ENCODE assay signal across 20 cellular contexts in the genomic region with DNA sequence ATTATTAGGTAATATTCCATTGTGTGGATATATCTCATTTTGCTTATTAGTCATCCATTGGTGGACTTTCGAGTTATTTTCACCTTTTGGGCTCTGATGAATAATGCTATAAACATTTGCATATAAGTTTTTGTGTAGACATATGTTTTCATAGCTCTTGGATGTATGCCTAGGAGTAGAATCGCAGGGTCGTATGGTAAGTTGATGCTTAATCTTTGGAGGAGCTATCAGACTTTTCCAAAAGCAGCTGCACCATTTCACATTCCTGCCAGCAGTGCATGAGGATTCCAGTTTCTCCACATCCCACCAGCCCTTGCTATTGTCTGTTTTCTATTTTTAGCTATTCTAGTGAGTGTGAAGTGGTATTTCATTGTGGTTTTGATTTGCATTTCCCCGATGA.
DNase-seq lines count a peak whose midpoint lies in the region; ATAC-seq, FAIRE-seq and TF ChIP-seq lines count a peak whose summit lies in the region.
"Had no signal": no experiment of that assay in that cellular context is flagged by ENCODE, and none has a peak within 500 bp of the region (broad histone marks: within the 10 kb centered on the region; RNA-seq: fewer than 3 reads in every experiment).

No MANE protein-coding gene starts in this region.

- FAIRE-seq in astrocyte (lab: Jason Lieb, UNC), result peak; percentile 55
- FAIRE-seq: A204.1, pancreas, TTC549 had no signal

- H3K27me3 ChIP-seq in breast epithelium (no peaks in the 10 kb centered on the region), astrocyte (ENCODE audit: insufficient read depth, low read length) (no peaks in the 10 kb centered on the region), foreskin keratinocyte (no peaks in the 10 kb centered on the region), Karpas-422 (ENCODE audit: low read length) (no peaks in the 10 kb centered on the region)
- H3K27me3 ChIP-seq: heart left ventricle, pancreas, upper lobe of left lung had no signal

- H3K4me3 Mint-ChIP-seq in MCF 10A (ENCODE audit: unreplicated experiment) (no peak overlapping the region), astrocyte (ENCODE audit: unreplicated experiment) (no peak overlapping the region), type B pancreatic cell (no peak overlapping the region)
- H3K4me3 Mint-ChIP-seq: activated naive CD8-positive, alpha-beta T cell treated with anti-CD3 and anti-CD28 coated beads for 36 hours had no signal

- TF ChIP-seq CTCF in MCF 10A (IDR thresholded peaks at IDR 0.05; ENCODE audit: unreplicated experiment), result no peak
- TF ChIP-seq CTCF in breast epithelium (IDR thresholded peaks at IDR 0.05), result no peak
- peak; percentile 60 for TF ChIP-seq CTCF in astrocyte (IDR thresholded peaks at IDR 0.05; ENCODE audit: insufficient read depth, low read depth, low read length)
- peak; percentile 34 for TF ChIP-seq CTCF in foreskin keratinocyte (conservative IDR thresholded peaks at IDR 0.05)
- TF ChIP-seq CTCF in type B pancreatic cell (conservative IDR thresholded peaks at IDR 0.05), result peak; percentile 43

- H3K4me1 Mint-ChIP-seq in MCF 10A (ENCODE audit: insufficient read depth, unreplicated experiment) (peaks cover 6% of the 10 kb centered on the region), astrocyte (ENCODE audit: low read depth, unreplicated experiment) (peaks cover 22% of the 10 kb centered on the region), type B pancreatic cell (ENCODE audit: unreplicated experiment) (peaks cover 11% of the 10 kb centered on the region)

- intact Hi-C loops in MCF 10A (cut with micrococcal nuclease) (no loop called here), breast epithelium (cut with DNase I; ENCODE audit: low total_unique reads) (no loop called here)

- H3K36me3 ChIP-seq in breast epithelium (no peaks in the 10 kb centered on the region), astrocyte (ENCODE audit: insufficient read depth, low read length) (no peaks in the 10 kb centered on the region), Karpas-422 (ENCODE audit: insufficient read depth, low read length) (no peaks in the 10 kb centered on the region)
- H3K36me3 ChIP-seq: pancreas had no signal

- H3K27ac ChIP-seq in breast epithelium (no peak overlapping the region), astrocyte (ENCODE audit: low read depth, low read length) (no peak overlapping the region), foreskin keratinocyte (no peak overlapping the region), Karpas-422 (ENCODE audit: low read length) (no peak overlapping the region)
- H3K27ac ChIP-seq: heart left ventricle, pancreas, upper lobe of left lung had no signal

- POLR2A ChIA-PET in MCF 10A (lab: Yijun Ruan, JAX), result no interaction called here

- H3K36me3 Mint-ChIP-seq in MCF 10A (ENCODE audit: insufficient read depth, unreplicated experiment), result no peaks in the 10 kb centered on the region
- peaks cover 8% of the 10 kb centered on the region for H3K36me3 Mint-ChIP-seq in astrocyte (ENCODE audit: low read depth, unreplicated experiment)
- H3K36me3 Mint-ChIP-seq in type B pancreatic cell, result no peaks in the 10 kb centered on the region
- H3K36me3 Mint-ChIP-seq: activated naive CD8-positive, alpha-beta T cell treated with anti-CD3 and anti-CD28 coated beads for 36 hours had no signal

- TF ChIP-seq POLR2A in breast epithelium (IDR thresholded peaks at IDR 0.05), result no peak

- CTCF ChIA-PET in MCF 10A (lab: Yijun Ruan, JAX), result interaction anchor here (0.6 to 2.6 kb wide), 3 partner anchors 14 to 1068 kb away, joined by 3 to 15 read pairs (median 3); no protein-coding TSS in a partner anchor

- H3K27me3 Mint-ChIP-seq in MCF 10A (ENCODE audit: insufficient read depth, unreplicated experiment) (no peaks in the 10 kb centered on the region), astrocyte (ENCODE audit: low read depth, unreplicated experiment) (no peaks in the 10 kb centered on the region), type B pancreatic cell (no peaks in the 10 kb centered on the region)
- H3K27me3 Mint-ChIP-seq: activated naive CD8-positive, alpha-beta T cell treated with anti-CD3 and anti-CD28 coated beads for 36 hours had no signal

- no peak overlapping the region for H3K4me3 ChIP-seq in breast epithelium
- H3K4me3 ChIP-seq in astrocyte (ENCODE audit: insufficient read depth, low read depth, low read length), result no peak overlapping the region
- H3K4me3 ChIP-seq in Karpas-422 (ENCODE audit: low read length), result no peak overlapping the region
- H3K4me3 ChIP-seq: heart left ventricle, lung, pancreas, upper lobe of left lung had no signal

- H3K79me2 ChIP-seq in astrocyte (ENCODE audit: insufficient read depth, low read length) (no peaks in the 10 kb centered on the region), Karpas-422 (ENCODE audit: low read length) (no peaks in the 10 kb centered on the region)

- H4K20me1 ChIP-seq in astrocyte (ENCODE audit: insufficient read depth, low read length), result peaks cover 4% of the 10 kb centered on the region
- H4K20me1 ChIP-seq in Karpas-422 (ENCODE audit: insufficient read depth, low read depth, low read length), result no peaks in the 10 kb centered on the region

- H3K9me2 ChIP-seq in Karpas-422 (replicated peaks; ENCODE audit: insufficient read depth, low read length), result no peaks in the 10 kb centered on the region

- H2AFZ ChIP-seq in astrocyte (ENCODE audit: low read depth, low read length) (no peak overlapping the region), Karpas-422 (ENCODE audit: low read length) (no peak overlapping the region)

- peak overlapping the region; percentile 33 for H3K4me2 ChIP-seq in astrocyte (ENCODE audit: low read length)
- no peak overlapping the region for H3K4me2 ChIP-seq in Karpas-422 (ENCODE audit: low read depth, low read length, poor library complexity, severe bottlenecking)

- H3K9me3 ChIP-seq in breast epithelium (no peaks in the 10 kb centered on the region), astrocyte (ENCODE audit: insufficient read depth, low read depth, low read length) (no peaks in the 10 kb centered on the region), Karpas-422 (ENCODE audit: low read length) (no peaks in the 10 kb centered on the region)
- H3K9me3 ChIP-seq: heart left ventricle, pancreas, upper lobe of left lung had no signal

- H3K4me1 ChIP-seq in breast epithelium (peaks cover 0 to 1% of the 10 kb centered on the region in 2 donors), astrocyte (ENCODE audit: insufficient read depth, low read length) (peaks cover 25% of the 10 kb centered on the region), foreskin keratinocyte (peaks cover 5% of the 10 kb centered on the region), Karpas-422 (ENCODE audit: low read length) (peaks cover 8% of the 10 kb centered on the region)
- H3K4me1 ChIP-seq: heart left ventricle, pancreas had no signal

- H3K9ac ChIP-seq in astrocyte (ENCODE audit: low read length) (no peak overlapping the region), Karpas-422 (ENCODE audit: low read length) (no peak overlapping the region)

- BruUV-seq in MCF 10A (replicated peaks; lab: Mats Ljungman, UMichigan), result no TSS peak

- no peak overlapping the region for H3K27ac Mint-ChIP-seq in MCF 10A (ENCODE audit: low read depth, unreplicated experiment)
- no peak overlapping the region for H3K27ac Mint-ChIP-seq in astrocyte (ENCODE audit: unreplicated experiment)
- H3K27ac Mint-ChIP-seq in type B pancreatic cell, result no peak overlapping the region
- H3K27ac Mint-ChIP-seq: activated naive CD8-positive, alpha-beta T cell treated with anti-CD3 and anti-CD28 coated beads for 36 hours had no signal

- H3K9me3 Mint-ChIP-seq in MCF 10A (ENCODE audit: unreplicated experiment), result no peaks in the 10 kb centered on the region
- H3K9me3 Mint-ChIP-seq in astrocyte (ENCODE audit: unreplicated experiment), result no peaks in the 10 kb centered on the region
- no peaks in the 10 kb centered on the region for H3K9me3 Mint-ChIP-seq in type B pancreatic cell
- H3K9me3 Mint-ChIP-seq: activated naive CD8-positive, alpha-beta T cell treated with anti-CD3 and anti-CD28 coated beads for 36 hours had no signal

- peak; percentile 15 for DNase-seq in MCF 10A (ENCODE audit: unreplicated experiment)
- no peak for DNase-seq in breast epithelium (ENCODE audit: low spot score in 2 of 2)
- peak; percentile 71 for DNase-seq in astrocyte (ENCODE audit: low read depth)
- DNase-seq in foreskin keratinocyte, result peak in 1 of 2 donors; percentile 32
- DNase-seq in type B pancreatic cell (ENCODE audit: extremely low spot score, unreplicated experiment), result no peak
- DNase-seq in Karpas-422, result no peak
- DNase-seq in CD1c-positive myeloid dendritic cell (ENCODE audit: extremely low spot score), result no peak
- DNase-seq: activated CD8-positive, alpha-beta memory T cell treated with anti-CD3 and anti-CD28 coated beads, Interleukin-2, amount 50 U/mL, for 4 hours; activated naive CD8-positive, alpha-beta T cell treated with anti-CD3 and anti-CD28 coated beads for 36 hours; heart left ventricle; NCI-H1092; NCI-H510A treated with DMSO at 0.1 percent for 48 hours; pancreas; SHP77 treated with DMSO at 0.1 percent for 48 hours; stimulated activated CD8-positive, alpha-beta memory T cell treated with anti-CD3 and anti-CD28 coated beads, Interleukin-4, amount 100 ng/mL, for 48 hours; upper lobe of left lung had no signal

- ATAC-seq in foreskin keratinocyte (peak; percentile 16), GM21423 (IDR thresholded peaks at IDR 0.05; ENCODE audit: unreplicated experiment) (no peak)
- ATAC-seq: heart left ventricle, pancreas had no signal

Comparison
In these comparisons a context has a peak if more than half of its experiments do, and no peak if none do; other contexts are left out.
1. DNase-seq: peak in MCF 10A (single experiment) and astrocyte (single experiment); none in breast epithelium (0 of 2), type B pancreatic cell (single experiment), Karpas-422 (single experiment) and CD1c-positive myeloid dendritic cell (single experiment).
2. CTCF ChIP-seq: peak in astrocyte (single experiment), foreskin keratinocyte (single experiment) and type B pancreatic cell (single experiment); none in MCF 10A (single experiment) and breast epithelium (0 of 3).